In the genomic region with DNA sequence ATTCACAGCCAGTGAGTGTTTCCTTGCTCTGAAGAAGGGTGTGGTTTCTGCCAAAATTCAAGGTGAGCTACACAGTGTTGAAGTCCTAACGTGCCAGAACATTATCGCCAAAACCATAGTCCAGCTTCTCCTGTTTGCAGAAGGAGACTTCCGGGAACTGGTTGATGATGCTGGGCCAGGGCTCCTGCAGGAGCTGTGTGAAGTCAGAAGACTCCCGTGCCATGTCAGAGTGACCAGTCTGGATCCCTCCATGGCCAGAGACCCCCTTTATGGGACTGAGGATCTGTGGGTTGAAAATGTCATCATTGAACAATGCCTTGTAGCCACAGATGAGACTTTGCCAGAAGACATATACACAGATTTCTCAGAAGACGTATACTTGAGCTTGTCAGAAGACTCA, we compare ENCODE assay signal across 35 cellular contexts.
"Had no signal": no experiment of that assay in that cellular context is flagged by ENCODE, and none has a peak within 500 bp of the region (broad histone marks: within the 10 kb centered on the region; RNA-seq: fewer than 3 reads in every experiment).

No MANE protein-coding gene starts in this region.

- H3K4me3 ChIP-seq: adrenal gland, body of pancreas, breast epithelium had no signal

- H3K36me3 ChIP-seq: adrenal gland, brain microvascular endothelial cell, breast epithelium had no signal

- H3K27ac ChIP-seq: adrenal gland, body of pancreas, brain microvascular endothelial cell, breast epithelium, VCaP had no signal

- H3K9me3 ChIP-seq: adrenal gland, body of pancreas, breast epithelium had no signal

- H3K4me1 ChIP-seq: adrenal gland, body of pancreas, breast epithelium had no signal

- DNase-seq: activated B cell treated with CpG ODN at 0.5 μM for 24 hours; activated CD4-positive, alpha-beta memory T cell treated with anti-CD3 and anti-CD28 coated beads for 36 hours; activated CD4-positive, alpha-beta T cell treated with anti-CD3 and anti-CD28 coated beads for 4 hours; activated CD4-positive, alpha-beta T cell treated with anti-CD3 and anti-CD28 coated beads, Interleukin-2, amount 10 ng/mL, durations not matched to agents 24 days and 14 days; activated CD4-positive, alpha-beta T cell treated with anti-CD3 and anti-CD28 coated beads, Interleukin-2, amount 50 U/mL, for 1 hour; activated CD4-positive, alpha-beta T cell treated with anti-CD3 and anti-CD28 coated beads, Interleukin-2, amount 50 U/mL, for 4 hours; activated CD4-positive, CD25-positive, alpha-beta regulatory T cell treated with anti-CD3 and anti-CD28 coated beads, Interleukin-2, amount 50 U/mL, for 72 hours; activated CD8-positive, alpha-beta memory T cell treated with anti-CD3 and anti-CD28 coated beads, Interleukin-2, amount 10 ng/mL, durations not matched to agents 7 days and 5 days; activated CD8-positive, alpha-beta T cell treated with anti-CD3 and anti-CD28 coated beads for 36 hours; activated effector memory CD4-positive, alpha-beta T cell treated with anti-CD3 and anti-CD28 coated beads, Interleukin-2, amount 50 U/mL, for 16 hours; activated gamma-delta T cell treated with Interleukin-2 at 50 U/mL for 16 hours; activated naive CD4-positive, alpha-beta T cell; activated naive CD4-positive, alpha-beta T cell treated with anti-CD3 and anti-CD28 coated beads for 36 hours; activated naive CD4-positive, alpha-beta T cell treated with anti-CD3 and anti-CD28 coated beads, Interleukin-2, amount 50 U/mL, for 16 hours; activated naive CD8-positive, alpha-beta T cell treated with anti-CD3 and anti-CD28 coated beads for 36 hours; activated T-cell treated with anti-CD3 and anti-CD28 coated beads for 4 hours; activated T-cell treated with anti-CD3 and anti-CD28 coated beads, Interleukin-2, amount 50 U/mL, for 1 hour; activated T-cell treated with anti-CD3 and anti-CD28 coated beads, Interleukin-2, amount 50 U/mL, for 4 hours; activated T-cell treated with anti-CD3 and anti-CD28 coated beads, Interleukin-2, amount 50 U/mL, for 72 hours; adrenal gland; amniotic stem cell; aorta; body of pancreas; brain microvascular endothelial cell; central memory CD4-positive, alpha-beta T cell; SW 1271; T-helper 1 cell; T-helper 2 cell; T-helper 9 cell had no signal

- H3K27me3 ChIP-seq: adrenal gland, body of pancreas, brain microvascular endothelial cell, breast epithelium had no signal

- FAIRE-seq: astrocyte, TTC549 had no signal

- ATAC-seq: activated CD8-positive, alpha-beta memory T cell treated with anti-CD3 and anti-CD28 coated beads, Interleukin-2, amount 10 ng/mL, durations not matched to agents 7 days and 5 days; activated CD8-positive, alpha-beta T cell treated with anti-CD3 and anti-CD28 coated beads for 36 hours; activated naive CD4-positive, alpha-beta T cell treated with anti-CD3 and anti-CD28 coated beads, Interleukin-2, amount 50 U/mL, for 72 hours; activated T-cell treated with anti-CD3 and anti-CD28 coated beads, Interleukin-2, amount 50 U/mL, for 4 hours; activated T-cell treated with anti-CD3 and anti-CD28 coated beads, Interleukin-2, amount 50 U/mL, for 72 hours; activated T-helper 17 cell treated with anti-CD3 and anti-CD28 coated beads, Interleukin-2, amount 50 U/mL, for 72 hours; body of pancreas had no signal
